ENCODE assay signal across 14 cellular contexts in genomic region chr11:125272822-125273221, GRCh38.
"Had no signal": no experiment of that assay in that cellular context is flagged by ENCODE, and none has a peak within 500 bp of the region (broad histone marks: within the 10 kb centered on the region; RNA-seq: fewer than 3 reads in every experiment).

No MANE protein-coding gene starts in this region.

- H3K36me3 ChIP-seq: cardiac muscle cell, left ventricle myocardium inferior, upper lobe of left lung had no signal

- H3K9me3 ChIP-seq: left ventricle myocardium inferior, upper lobe of left lung had no signal

- H3K27me3 ChIP-seq: cardiac muscle cell, upper lobe of left lung had no signal

- H3K9me3 Mint-ChIP-seq: activated CD4-positive, alpha-beta memory T cell treated with anti-CD3 and anti-CD28 coated beads for 36 hours; activated naive CD8-positive, alpha-beta T cell treated with anti-CD3 and anti-CD28 coated beads, Interleukin-2, amount 10 ng/mL, durations not matched to agents 7 days and 5 days had no signal

- ATAC-seq: right cardiac atrium had no signal

- H3K4me1 ChIP-seq: left ventricle myocardium inferior had no signal

- H3K4me3 Mint-ChIP-seq: activated CD4-positive, alpha-beta memory T cell treated with anti-CD3 and anti-CD28 coated beads for 36 hours; activated naive CD8-positive, alpha-beta T cell treated with anti-CD3 and anti-CD28 coated beads, Interleukin-2, amount 10 ng/mL, durations not matched to agents 7 days and 5 days had no signal

- H3K4me3 ChIP-seq: cardiac muscle cell, left ventricle myocardium inferior, upper lobe of left lung had no signal

- H3K27ac ChIP-seq: cardiac muscle cell, left ventricle myocardium inferior, upper lobe of left lung had no signal

- H3K36me3 Mint-ChIP-seq: activated CD4-positive, alpha-beta memory T cell treated with anti-CD3 and anti-CD28 coated beads for 36 hours; activated naive CD8-positive, alpha-beta T cell treated with anti-CD3 and anti-CD28 coated beads, Interleukin-2, amount 10 ng/mL, durations not matched to agents 7 days and 5 days had no signal

- H3K4me1 Mint-ChIP-seq: activated naive CD8-positive, alpha-beta T cell treated with anti-CD3 and anti-CD28 coated beads, Interleukin-2, amount 10 ng/mL, durations not matched to agents 7 days and 5 days had no signal

- DNase-seq: activated CD4-positive, alpha-beta memory T cell treated with anti-CD3 and anti-CD28 coated beads for 36 hours; activated gamma-delta T cell treated with Interleukin-2 at 50 U/mL for 16 hours; activated naive CD8-positive, alpha-beta T cell treated with anti-CD3 and anti-CD28 coated beads, Interleukin-2, amount 10 ng/mL, durations not matched to agents 7 days and 5 days; activated T-cell treated with anti-CD3 and anti-CD28 coated beads, Interleukin-2, amount 50 U/mL, for 48 hours; aorta; foreskin melanocyte; head of caudate nucleus; left ventricle myocardium inferior; right cardiac atrium; stimulated activated CD4-positive, alpha-beta T cell treated with anti-CD3 and anti-CD28 coated beads, Interleukin-2, amount 100 ng/mL, for 48 hours; stimulated activated naive CD4-positive, alpha-beta T cell treated with Interleukin-2 at 50 U/mL for 16 hours; T-helper 9 cell had no signal

- H3K27ac Mint-ChIP-seq: activated CD4-positive, alpha-beta memory T cell treated with anti-CD3 and anti-CD28 coated beads for 36 hours; activated naive CD8-positive, alpha-beta T cell treated with anti-CD3 and anti-CD28 coated beads, Interleukin-2, amount 10 ng/mL, durations not matched to agents 7 days and 5 days had no signal
